ENCODE assay signal across 21 cellular contexts in genomic region chr15:94107652-94108051, GRCh38.
"Had no signal": no experiment of that assay in that cellular context is flagged by ENCODE, and none has a peak within 500 bp of the region (broad histone marks: within the 10 kb centered on the region; RNA-seq: fewer than 3 reads in every experiment).

No MANE protein-coding gene starts in this region.

- H3K9me3 ChIP-seq: Peyer's patch, SJSA1 had no signal

- H2AFZ ChIP-seq: PC-9 had no signal

- H3K4me1 ChIP-seq: Peyer's patch had no signal

- DNase-seq: NCI-H1092, NCI-H1105 treated with DMSO at 0.1 percent for 48 hours, NCI-H1417 treated with DMSO at 0.1 percent for 48 hours, NCI-H146, NCI-H187, NCI-H2081, NCI-H2107, NCI-H2227 treated with DMSO at 0.1 percent for 48 hours, NCI-H524, NCI-H526 treated with DMSO at 0.1 percent for 48 hours, NCI-H748 treated with DMSO at 0.1 percent for 48 hours, OCI-M1, PC-9, Peyer's patch, Right ventricle myocardium superior, SIG-M5, T-cell had no signal

- H3K4me3 ChIP-seq: K562, PC-9, Peyer's patch, SJSA1, SK-N-MC had no signal

- H3K4me2 ChIP-seq: PC-9 had no signal

- H3K36me3 ChIP-seq: Peyer's patch, SJSA1 had no signal

- H3K27ac ChIP-seq: HL-60, PC-9, Peyer's patch, SJSA1, SK-N-MC had no signal

- H3K27me3 ChIP-seq: Peyer's patch, SJSA1 had no signal
